2 cellular contexts compared by ENCODE assay signal in the genomic region with DNA sequence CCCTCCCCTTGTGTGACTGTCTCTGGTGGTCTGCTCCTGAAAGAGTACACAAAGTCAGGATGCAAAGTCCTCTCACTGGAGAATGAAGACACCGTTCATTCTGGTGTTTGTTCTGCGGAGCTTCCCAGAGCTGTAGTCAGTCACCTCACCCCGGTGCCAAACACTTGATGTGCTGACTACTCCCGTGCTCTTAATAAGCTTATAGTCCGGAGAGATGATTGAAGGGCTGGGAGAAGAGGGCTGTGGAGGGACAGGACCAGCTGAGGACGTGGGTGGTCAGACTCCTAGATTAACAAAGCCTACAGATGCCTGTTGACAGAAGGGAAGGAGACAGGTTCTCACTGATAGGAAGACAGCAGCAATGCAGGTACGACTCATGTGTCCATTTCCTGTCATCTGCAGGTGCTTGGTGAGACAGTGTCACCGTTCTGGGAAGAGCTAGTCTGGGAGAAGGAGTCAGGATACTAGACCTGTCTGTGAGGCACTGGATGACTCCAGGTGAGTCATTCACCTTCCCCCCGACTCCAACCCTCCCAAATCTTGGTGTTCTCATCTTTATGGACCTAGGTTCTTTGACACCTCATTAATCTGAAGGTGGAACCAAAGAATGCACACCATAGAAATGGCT.
TF ChIP-seq lines count a peak whose summit lies in the region.

No MANE protein-coding gene starts in this region.

TF ChIP-seq in A549, 52 proteins besides CTCF, POLR2A, EP300 and RAD21 (continued from another document):
- TF ChIP-seq, protein P1, sequence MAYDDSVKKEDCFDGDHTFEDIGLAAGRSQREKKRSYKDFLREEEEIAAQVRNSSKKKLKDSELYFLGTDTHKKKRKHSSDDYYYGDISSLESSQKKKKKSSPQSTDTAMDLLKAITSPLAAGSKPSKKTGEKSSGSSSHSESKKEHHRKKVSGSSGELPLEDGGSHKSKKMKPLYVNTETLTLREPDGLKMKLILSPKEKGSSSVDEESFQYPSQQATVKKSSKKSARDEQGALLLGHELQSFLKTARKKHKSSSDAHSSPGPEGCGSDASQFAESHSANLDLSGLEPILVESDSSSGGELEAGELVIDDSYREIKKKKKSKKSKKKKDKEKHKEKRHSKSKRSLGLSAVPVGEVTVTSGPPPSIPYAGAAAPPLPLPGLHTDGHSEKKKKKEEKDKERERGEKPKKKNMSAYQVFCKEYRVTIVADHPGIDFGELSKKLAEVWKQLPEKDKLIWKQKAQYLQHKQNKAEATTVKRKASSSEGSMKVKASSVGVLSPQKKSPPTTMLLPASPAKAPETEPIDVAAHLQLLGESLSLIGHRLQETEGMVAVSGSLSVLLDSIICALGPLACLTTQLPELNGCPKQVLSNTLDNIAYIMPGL (CRISPR knock-in tag; IDR thresholded peaks at IDR 0.05; ENCODE audit: borderline replicate concordance), result no peak

TF ChIP-seq in HCT116, 20 proteins besides CTCF, POLR2A, EP300 and RAD21 (continued from another document):
- TF ChIP-seq TCF7L2 (IDR thresholded peaks at IDR 0.05; ENCODE audit: borderline replicate concordance, extremely low read depth, insufficient read depth, insufficient read length) (no peak), POLR2AphosphoS5 (IDR thresholded peaks at IDR 0.05; ENCODE audit: low read depth, low read length) (no peak), SP1 (IDR thresholded peaks at IDR 0.05; ENCODE audit: low read depth) (no peak)
- TF ChIP-seq, protein P2, sequence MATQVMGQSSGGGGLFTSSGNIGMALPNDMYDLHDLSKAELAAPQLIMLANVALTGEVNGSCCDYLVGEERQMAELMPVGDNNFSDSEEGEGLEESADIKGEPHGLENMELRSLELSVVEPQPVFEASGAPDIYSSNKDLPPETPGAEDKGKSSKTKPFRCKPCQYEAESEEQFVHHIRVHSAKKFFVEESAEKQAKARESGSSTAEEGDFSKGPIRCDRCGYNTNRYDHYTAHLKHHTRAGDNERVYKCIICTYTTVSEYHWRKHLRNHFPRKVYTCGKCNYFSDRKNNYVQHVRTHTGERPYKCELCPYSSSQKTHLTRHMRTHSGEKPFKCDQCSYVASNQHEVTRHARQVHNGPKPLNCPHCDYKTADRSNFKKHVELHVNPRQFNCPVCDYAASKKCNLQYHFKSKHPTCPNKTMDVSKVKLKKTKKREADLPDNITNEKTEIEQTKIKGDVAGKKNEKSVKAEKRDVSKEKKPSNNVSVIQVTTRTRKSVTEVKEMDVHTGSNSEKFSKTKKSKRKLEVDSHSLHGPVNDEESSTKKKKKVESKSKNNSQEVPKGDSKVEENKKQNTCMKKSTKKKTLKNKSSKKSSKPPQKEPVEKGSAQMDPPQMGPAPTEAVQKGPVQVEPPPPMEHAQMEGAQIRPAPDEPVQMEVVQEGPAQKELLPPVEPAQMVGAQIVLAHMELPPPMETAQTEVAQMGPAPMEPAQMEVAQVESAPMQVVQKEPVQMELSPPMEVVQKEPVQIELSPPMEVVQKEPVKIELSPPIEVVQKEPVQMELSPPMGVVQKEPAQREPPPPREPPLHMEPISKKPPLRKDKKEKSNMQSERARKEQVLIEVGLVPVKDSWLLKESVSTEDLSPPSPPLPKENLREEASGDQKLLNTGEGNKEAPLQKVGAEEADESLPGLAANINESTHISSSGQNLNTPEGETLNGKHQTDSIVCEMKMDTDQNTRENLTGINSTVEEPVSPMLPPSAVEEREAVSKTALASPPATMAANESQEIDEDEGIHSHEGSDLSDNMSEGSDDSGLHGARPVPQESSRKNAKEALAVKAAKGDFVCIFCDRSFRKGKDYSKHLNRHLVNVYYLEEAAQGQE (IDR thresholded peaks at IDR 0.05; ENCODE audit: low read depth), result no peak
